ENCODE assay signal across 1 cellular context in the genomic region with DNA sequence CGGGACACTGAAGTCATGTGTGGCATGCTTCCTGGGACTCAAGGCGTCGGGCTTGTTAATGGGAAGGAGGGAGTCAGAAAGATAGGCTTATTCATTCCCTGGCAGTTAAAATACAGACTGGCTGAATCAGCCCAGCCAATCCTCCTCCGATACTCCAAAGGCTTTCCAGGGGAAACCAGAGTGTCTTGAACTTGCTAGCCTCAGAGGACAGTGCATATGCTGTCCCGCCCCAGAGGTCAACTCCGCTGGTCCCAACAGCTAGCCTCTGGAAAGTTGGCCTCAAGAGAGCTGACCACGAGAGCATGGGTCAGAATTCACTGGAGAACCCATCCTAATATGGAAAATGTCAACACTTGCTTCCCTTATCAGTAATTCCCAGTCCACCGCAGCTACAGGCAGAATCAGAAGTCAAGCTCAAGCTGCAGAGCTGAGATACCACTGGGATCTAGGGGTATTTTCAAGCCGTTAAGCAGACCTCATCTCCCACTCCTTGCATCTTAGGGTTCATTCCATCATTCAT.
TF ChIP-seq lines count a peak whose summit lies in the region.

No MANE protein-coding gene starts in this region.

TF ChIP-seq in K562, 482 proteins besides CTCF, POLR2A, EP300 and RAD21 (continued from another document and continues in another):
- TF ChIP-seq IRF2 (CRISPR knock-in tag; IDR thresholded peaks at IDR 0.05) (no peak), CBFA2T3 (IDR thresholded peaks at IDR 0.05) (peak; percentile 88), TEAD1 (CRISPR knock-in tag; IDR thresholded peaks at IDR 0.05) (peak in 1 of 2 experiments; percentile 69; a peak in 2 of 4 replicates), ELF4 (CRISPR knock-in tag; IDR thresholded peaks at IDR 0.05) (peak; percentile 20; the same call in 1 of the 2 replicates), MCM7 (IDR thresholded peaks at IDR 0.05) (no peak), RB1 (IDR thresholded peaks at IDR 0.05; ENCODE audit: low read depth) (no peak), TEAD4 (IDR thresholded peaks at IDR 0.05; ENCODE audit: low read length) (peak; percentile 92), TEAD4 (CRISPR knock-in tag; IDR thresholded peaks at IDR 0.05; ENCODE audit: borderline replicate concordance) (no peak), L3MBTL2 (IDR thresholded peaks at IDR 0.05) (peak; percentile 83), ZNF175 (CRISPR knock-in tag; IDR thresholded peaks at IDR 0.05; ENCODE audit: low read depth) (peak; percentile 90; the same call in 1 of the 2 replicates), MAFK (IDR thresholded peaks at IDR 0.05; ENCODE audit: low read length) (peak; percentile 3; the same call in 1 of the 2 replicates), JUND (IDR thresholded peaks at IDR 0.05; ENCODE audit: borderline replicate concordance, low read depth, low read length) (no peak), JUND (tag; IDR thresholded peaks at IDR 0.05; ENCODE audit: borderline replicate concordance, low read depth, low read length) (peak; percentile 29; the same call in 1 of the 3 replicates), NRF1 (conservative IDR thresholded peaks at IDR 0.05 in 1 of 2, IDR thresholded peaks at IDR 0.05 in 1 of 2) (peak in 1 of 2 experiments; percentile 14; a peak in 1 of 4 replicates), NR2C1 (IDR thresholded peaks at IDR 0.05) (no peak), NR2C1 (tag; IDR thresholded peaks at IDR 0.05) (peak; percentile 75), MTA3 (IDR thresholded peaks at IDR 0.05; ENCODE audit: borderline replicate concordance) (peak; percentile 68; the same call in 1 of the 2 replicates), MTA2 (IDR thresholded peaks at IDR 0.05; ENCODE audit: low read depth) (peak; percentile 85), NFE2L1 (tag; IDR thresholded peaks at IDR 0.05; ENCODE audit: borderline replicate concordance, low read depth) (no peak), SMARCC2 (IDR thresholded peaks at IDR 0.05; ENCODE audit: low read depth) (peak; percentile 42; the same call in 1 of the 2 replicates), RCOR1 (IDR thresholded peaks at IDR 0.05; ENCODE audit: borderline replicate concordance in 1 of 2, low read depth in 2 of 2, low read length in 2 of 2) (peak in 1 of 2 experiments; percentile 77; a peak in 1 of 4 replicates), FOS (IDR thresholded peaks at IDR 0.05; ENCODE audit: extremely low read depth, insufficient read length) (no peak), ZNF766 (CRISPR knock-in tag; conservative IDR thresholded peaks at IDR 0.05) (peak; percentile 91), FOXM1 (IDR thresholded peaks at IDR 0.05; ENCODE audit: low read depth) (peak; percentile 35; the same call in 1 of the 2 replicates), FOXM1 (CRISPR knock-in tag; IDR thresholded peaks at IDR 0.05; ENCODE audit: low read depth) (no peak), FOSL1 (tag; conservative IDR thresholded peaks at IDR 0.05) (peak; percentile 70), PML (IDR thresholded peaks at IDR 0.05; ENCODE audit: low read length) (peak; percentile 81), ELF2 (CRISPR knock-in tag; IDR thresholded peaks at IDR 0.05) (no peak), CCNT2 (IDR thresholded peaks at IDR 0.05; ENCODE audit: borderline replicate concordance, extremely low read depth, insufficient read length, low read depth, low read length) (peak; percentile 70), FOXJ2 (tag; IDR thresholded peaks at IDR 0.05) (peak; percentile 82), ESRRA (IDR thresholded peaks at IDR 0.05; ENCODE audit: borderline replicate concordance, low read depth) (peak; percentile 77), BHLHE40 (IDR thresholded peaks at IDR 0.05; ENCODE audit: low read length) (peak; percentile 4; the same call in 1 of the 2 replicates), TRIM24 (IDR thresholded peaks at IDR 0.05) (peak in 1 of 2 experiments; percentile 64; a peak in 1 of 4 replicates), SRF (CRISPR knock-in tag; IDR thresholded peaks at IDR 0.05) (peak in 1 of 2 experiments; percentile 95; a peak in 3 of 4 replicates), NR4A1 (CRISPR knock-in tag; IDR thresholded peaks at IDR 0.05) (no peak), NR4A1 (tag; IDR thresholded peaks at IDR 0.05) (peak; percentile 62; the same call in 1 of the 2 replicates)
- TF ChIP-seq, protein P1, sequence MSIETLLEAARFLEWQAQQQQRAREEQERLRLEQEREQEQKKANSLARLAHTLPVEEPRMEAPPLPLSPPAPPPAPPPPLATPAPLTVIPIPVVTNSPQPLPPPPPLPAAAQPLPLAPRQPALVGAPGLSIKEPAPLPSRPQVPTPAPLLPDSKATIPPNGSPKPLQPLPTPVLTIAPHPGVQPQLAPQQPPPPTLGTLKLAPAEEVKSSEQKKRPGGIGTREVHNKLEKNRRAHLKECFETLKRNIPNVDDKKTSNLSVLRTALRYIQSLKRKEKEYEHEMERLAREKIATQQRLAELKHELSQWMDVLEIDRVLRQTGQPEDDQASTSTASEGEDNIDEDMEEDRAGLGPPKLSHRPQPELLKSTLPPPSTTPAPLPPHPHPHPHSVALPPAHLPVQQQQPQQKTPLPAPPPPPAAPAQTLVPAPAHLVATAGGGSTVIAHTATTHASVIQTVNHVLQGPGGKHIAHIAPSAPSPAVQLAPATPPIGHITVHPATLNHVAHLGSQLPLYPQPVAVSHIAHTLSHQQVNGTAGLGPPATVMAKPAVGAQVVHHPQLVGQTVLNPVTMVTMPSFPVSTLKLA (conservative IDR thresholded peaks at IDR 0.05): 0 out of 4 replicates have a peak, but pooled peaks have one; percentile 25 to 30
- TF ChIP-seq, protein P2, sequence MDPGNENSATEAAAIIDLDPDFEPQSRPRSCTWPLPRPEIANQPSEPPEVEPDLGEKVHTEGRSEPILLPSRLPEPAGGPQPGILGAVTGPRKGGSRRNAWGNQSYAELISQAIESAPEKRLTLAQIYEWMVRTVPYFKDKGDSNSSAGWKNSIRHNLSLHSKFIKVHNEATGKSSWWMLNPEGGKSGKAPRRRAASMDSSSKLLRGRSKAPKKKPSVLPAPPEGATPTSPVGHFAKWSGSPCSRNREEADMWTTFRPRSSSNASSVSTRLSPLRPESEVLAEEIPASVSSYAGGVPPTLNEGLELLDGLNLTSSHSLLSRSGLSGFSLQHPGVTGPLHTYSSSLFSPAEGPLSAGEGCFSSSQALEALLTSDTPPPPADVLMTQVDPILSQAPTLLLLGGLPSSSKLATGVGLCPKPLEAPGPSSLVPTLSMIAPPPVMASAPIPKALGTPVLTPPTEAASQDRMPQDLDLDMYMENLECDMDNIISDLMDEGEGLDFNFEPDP (CRISPR knock-in tag; IDR thresholded peaks at IDR 0.05): no peak
- TF ChIP-seq, protein P3, sequence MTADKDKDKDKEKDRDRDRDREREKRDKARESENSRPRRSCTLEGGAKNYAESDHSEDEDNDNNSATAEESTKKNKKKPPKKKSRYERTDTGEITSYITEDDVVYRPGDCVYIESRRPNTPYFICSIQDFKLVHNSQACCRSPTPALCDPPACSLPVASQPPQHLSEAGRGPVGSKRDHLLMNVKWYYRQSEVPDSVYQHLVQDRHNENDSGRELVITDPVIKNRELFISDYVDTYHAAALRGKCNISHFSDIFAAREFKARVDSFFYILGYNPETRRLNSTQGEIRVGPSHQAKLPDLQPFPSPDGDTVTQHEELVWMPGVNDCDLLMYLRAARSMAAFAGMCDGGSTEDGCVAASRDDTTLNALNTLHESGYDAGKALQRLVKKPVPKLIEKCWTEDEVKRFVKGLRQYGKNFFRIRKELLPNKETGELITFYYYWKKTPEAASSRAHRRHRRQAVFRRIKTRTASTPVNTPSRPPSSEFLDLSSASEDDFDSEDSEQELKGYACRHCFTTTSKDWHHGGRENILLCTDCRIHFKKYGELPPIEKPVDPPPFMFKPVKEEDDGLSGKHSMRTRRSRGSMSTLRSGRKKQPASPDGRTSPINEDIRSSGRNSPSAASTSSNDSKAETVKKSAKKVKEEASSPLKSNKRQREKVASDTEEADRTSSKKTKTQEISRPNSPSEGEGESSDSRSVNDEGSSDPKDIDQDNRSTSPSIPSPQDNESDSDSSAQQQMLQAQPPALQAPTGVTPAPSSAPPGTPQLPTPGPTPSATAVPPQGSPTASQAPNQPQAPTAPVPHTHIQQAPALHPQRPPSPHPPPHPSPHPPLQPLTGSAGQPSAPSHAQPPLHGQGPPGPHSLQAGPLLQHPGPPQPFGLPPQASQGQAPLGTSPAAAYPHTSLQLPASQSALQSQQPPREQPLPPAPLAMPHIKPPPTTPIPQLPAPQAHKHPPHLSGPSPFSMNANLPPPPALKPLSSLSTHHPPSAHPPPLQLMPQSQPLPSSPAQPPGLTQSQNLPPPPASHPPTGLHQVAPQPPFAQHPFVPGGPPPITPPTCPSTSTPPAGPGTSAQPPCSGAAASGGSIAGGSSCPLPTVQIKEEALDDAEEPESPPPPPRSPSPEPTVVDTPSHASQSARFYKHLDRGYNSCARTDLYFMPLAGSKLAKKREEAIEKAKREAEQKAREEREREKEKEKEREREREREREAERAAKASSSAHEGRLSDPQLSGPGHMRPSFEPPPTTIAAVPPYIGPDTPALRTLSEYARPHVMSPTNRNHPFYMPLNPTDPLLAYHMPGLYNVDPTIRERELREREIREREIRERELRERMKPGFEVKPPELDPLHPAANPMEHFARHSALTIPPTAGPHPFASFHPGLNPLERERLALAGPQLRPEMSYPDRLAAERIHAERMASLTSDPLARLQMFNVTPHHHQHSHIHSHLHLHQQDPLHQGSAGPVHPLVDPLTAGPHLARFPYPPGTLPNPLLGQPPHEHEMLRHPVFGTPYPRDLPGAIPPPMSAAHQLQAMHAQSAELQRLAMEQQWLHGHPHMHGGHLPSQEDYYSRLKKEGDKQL (CRISPR knock-in tag; IDR thresholded peaks at IDR 0.05; ENCODE audit: borderline replicate concordance): no peak
- TF ChIP-seq, protein P4, sequence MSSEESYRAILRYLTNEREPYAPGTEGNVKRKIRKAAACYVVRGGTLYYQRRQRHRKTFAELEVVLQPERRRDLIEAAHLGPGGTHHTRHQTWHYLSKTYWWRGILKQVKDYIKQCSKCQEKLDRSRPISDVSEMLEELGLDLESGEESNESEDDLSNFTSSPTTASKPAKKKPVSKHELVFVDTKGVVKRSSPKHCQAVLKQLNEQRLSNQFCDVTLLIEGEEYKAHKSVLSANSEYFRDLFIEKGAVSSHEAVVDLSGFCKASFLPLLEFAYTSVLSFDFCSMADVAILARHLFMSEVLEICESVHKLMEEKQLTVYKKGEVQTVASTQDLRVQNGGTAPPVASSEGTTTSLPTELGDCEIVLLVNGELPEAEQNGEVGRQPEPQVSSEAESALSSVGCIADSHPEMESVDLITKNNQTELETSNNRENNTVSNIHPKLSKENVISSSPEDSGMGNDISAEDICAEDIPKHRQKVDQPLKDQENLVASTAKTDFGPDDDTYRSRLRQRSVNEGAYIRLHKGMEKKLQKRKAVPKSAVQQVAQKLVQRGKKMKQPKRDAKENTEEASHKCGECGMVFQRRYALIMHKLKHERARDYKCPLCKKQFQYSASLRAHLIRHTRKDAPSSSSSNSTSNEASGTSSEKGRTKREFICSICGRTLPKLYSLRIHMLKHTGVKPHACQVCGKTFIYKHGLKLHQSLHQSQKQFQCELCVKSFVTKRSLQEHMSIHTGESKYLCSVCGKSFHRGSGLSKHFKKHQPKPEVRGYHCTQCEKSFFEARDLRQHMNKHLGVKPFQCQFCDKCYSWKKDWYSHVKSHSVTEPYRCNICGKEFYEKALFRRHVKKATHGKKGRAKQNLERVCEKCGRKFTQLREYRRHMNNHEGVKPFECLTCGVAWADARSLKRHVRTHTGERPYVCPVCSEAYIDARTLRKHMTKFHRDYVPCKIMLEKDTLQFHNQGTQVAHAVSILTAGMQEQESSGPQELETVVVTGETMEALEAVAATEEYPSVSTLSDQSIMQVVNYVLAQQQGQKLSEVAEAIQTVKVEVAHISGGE (CRISPR knock-in tag; IDR thresholded peaks at IDR 0.05): peak in 1 of 3 experiments; percentile 61; a peak in 2 of 6 replicates
- TF ChIP-seq, protein P5, sequence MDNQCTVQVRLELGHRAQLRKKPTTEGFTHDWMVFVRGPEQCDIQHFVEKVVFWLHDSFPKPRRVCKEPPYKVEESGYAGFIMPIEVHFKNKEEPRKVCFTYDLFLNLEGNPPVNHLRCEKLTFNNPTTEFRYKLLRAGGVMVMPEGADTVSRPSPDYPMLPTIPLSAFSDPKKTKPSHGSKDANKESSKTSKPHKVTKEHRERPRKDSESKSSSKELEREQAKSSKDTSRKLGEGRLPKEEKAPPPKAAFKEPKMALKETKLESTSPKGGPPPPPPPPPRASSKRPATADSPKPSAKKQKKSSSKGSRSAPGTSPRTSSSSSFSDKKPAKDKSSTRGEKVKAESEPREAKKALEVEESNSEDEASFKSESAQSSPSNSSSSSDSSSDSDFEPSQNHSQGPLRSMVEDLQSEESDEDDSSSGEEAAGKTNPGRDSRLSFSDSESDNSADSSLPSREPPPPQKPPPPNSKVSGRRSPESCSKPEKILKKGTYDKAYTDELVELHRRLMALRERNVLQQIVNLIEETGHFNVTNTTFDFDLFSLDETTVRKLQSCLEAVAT (IDR thresholded peaks at IDR 0.05): peak in 1 of 2 experiments; percentile 37; a peak in 1 of 4 replicates
